Comparison of ENCODE assay signal across 11 cellular contexts in genomic region chr3:79490165-79491028, GRCh38.
DNase-seq lines count a peak whose midpoint lies in the region; ATAC-seq and TF ChIP-seq lines count a peak whose summit lies in the region.
"Had no signal": no experiment of that assay in that cellular context is flagged by ENCODE, and none has a peak within 500 bp of the region (broad histone marks: within the 10 kb centered on the region; RNA-seq: fewer than 3 reads in every experiment).

No MANE protein-coding gene starts in this region.

- no peak for TF ChIP-seq EP300 in ovary (IDR thresholded peaks at IDR 0.05)

- WGBS in ovary, 3 donors = 9 to 15% (median 12%) methylated on average over 8 of the region's 8 CpGs

- H3K4me3 Mint-ChIP-seq in T-cell = no peak overlapping the region
- H3K4me3 Mint-ChIP-seq: activated CD4-positive, alpha-beta T cell treated with anti-CD3 and anti-CD28 coated beads for 36 hours; CD4-positive, alpha-beta T cell had no signal

- DNase-seq in AG09309 (ENCODE audit: low read depth) = no peak
- DNase-seq in RPMI7951 (ENCODE audit: low read depth) = peak; percentile 64
- DNase-seq in fibroblast of the conjunctiva (ENCODE audit: low read depth) = peak; percentile 81
- DNase-seq in ovary = peak; percentile 52 to 78 (median 72)
- no peak for DNase-seq in T-cell
- DNase-seq in stimulated activated CD4-positive, alpha-beta T cell treated with anti-CD3 and anti-CD28 coated beads, Interleukin-1b, Interleukin-23, amount 100 ng/mL, for 48 hours = no peak
- no peak for DNase-seq in GM13977 (ENCODE audit: low spot score)
- DNase-seq: activated CD4-positive, alpha-beta T cell treated with anti-CD3 and anti-CD28 coated beads for 36 hours; CD4-positive, alpha-beta T cell had no signal

- H3K9me3 ChIP-seq in ovary = no peaks in the 10 kb centered on the region

- no peak overlapping the region for H3K4me3 ChIP-seq in AG09309 (ENCODE audit: control insufficient read depth, low read depth, low read length)
- no peak overlapping the region for H3K4me3 ChIP-seq in ovary
- H3K4me3 ChIP-seq: hepatocyte had no signal

- in situ Hi-C loops in GM13977 (cut with MboI; ENCODE audit: low pct_unique_long_range_greater_than_20kb, low sequenced_read_pairs, unreplicated experiment) = no loop called here

- peaks cover 5% of the 10 kb centered on the region for H3K27me3 ChIP-seq in ovary
- H3K27me3 ChIP-seq: hepatocyte had no signal

- peak; percentile 20 for TF ChIP-seq CTCF in AG09309 (IDR thresholded peaks at IDR 0.05; ENCODE audit: control insufficient read depth, insufficient read depth, low read depth, low read length, missing control alignments)
- no peak for TF ChIP-seq CTCF in ovary (IDR thresholded peaks at IDR 0.05)
- no peak for TF ChIP-seq CTCF in GM13977 (IDR thresholded peaks at IDR 0.05; ENCODE audit: extremely low read depth, insufficient read depth, missing control alignments)

- CTCF ChIA-PET in T-cell (lab: Charles Lee) = no interaction called here

- no peak overlapping the region for H3K27ac ChIP-seq in ovary
- H3K27ac ChIP-seq: hepatocyte had no signal

- no peaks in the 10 kb centered on the region for H3K36me3 Mint-ChIP-seq in T-cell

- H3K36me3 ChIP-seq in ovary = no peaks in the 10 kb centered on the region

- intact Hi-C loops in ovary (cut with DNase I) = no loop called here

- H3K4me1 Mint-ChIP-seq in T-cell = no peaks in the 10 kb centered on the region
- H3K4me1 Mint-ChIP-seq: activated CD4-positive, alpha-beta T cell treated with anti-CD3 and anti-CD28 coated beads for 36 hours had no signal

- peaks cover 2% of the 10 kb centered on the region for H3K4me1 ChIP-seq in ovary (ENCODE audit: insufficient read depth)

- H3K9me3 Mint-ChIP-seq in T-cell = peaks cover 7 to 17% (median 15%) of the 10 kb centered on the region in 3 donors

- H3K27ac Mint-ChIP-seq in T-cell = no peak overlapping the region
- H3K27ac Mint-ChIP-seq: activated CD4-positive, alpha-beta T cell treated with anti-CD3 and anti-CD28 coated beads for 36 hours; CD4-positive, alpha-beta T cell had no signal

- H3K27me3 Mint-ChIP-seq in T-cell = no peaks in the 10 kb centered on the region
- H3K27me3 Mint-ChIP-seq: activated CD4-positive, alpha-beta T cell treated with anti-CD3 and anti-CD28 coated beads for 36 hours; CD4-positive, alpha-beta T cell had no signal

- TF ChIP-seq POLR2A in ovary (IDR thresholded peaks at IDR 0.05) = no peak

- POLR2A ChIA-PET in T-cell (lab: Charles Lee) = no interaction called here

- no peak for ATAC-seq in T-cell (replicated peaks in 1 of 4)
- ATAC-seq in HG02981 (IDR thresholded peaks at IDR 0.05; ENCODE audit: unreplicated experiment) = no peak
- ATAC-seq: activated CD4-positive, alpha-beta T cell treated with anti-CD3 and anti-CD28 coated beads for 36 hours had no signal

Comparison
In these comparisons a context has a peak if more than half of its experiments do, and no peak if none do; other contexts are left out.
1. DNase-seq: peak in RPMI7951 (single experiment), fibroblast of the conjunctiva (single experiment) and ovary (5 of 5); none in AG09309 (single experiment), T-cell (0 of 34), stimulated activated CD4-positive, alpha-beta T cell treated with anti-CD3 and anti-CD28 coated beads, Interleukin-1b, Interleukin-23, amount 100 ng/mL, for 48 hours (single experiment) and GM13977 (single experiment).